ENCODE assay signal across 30 cellular contexts in the genomic region with DNA sequence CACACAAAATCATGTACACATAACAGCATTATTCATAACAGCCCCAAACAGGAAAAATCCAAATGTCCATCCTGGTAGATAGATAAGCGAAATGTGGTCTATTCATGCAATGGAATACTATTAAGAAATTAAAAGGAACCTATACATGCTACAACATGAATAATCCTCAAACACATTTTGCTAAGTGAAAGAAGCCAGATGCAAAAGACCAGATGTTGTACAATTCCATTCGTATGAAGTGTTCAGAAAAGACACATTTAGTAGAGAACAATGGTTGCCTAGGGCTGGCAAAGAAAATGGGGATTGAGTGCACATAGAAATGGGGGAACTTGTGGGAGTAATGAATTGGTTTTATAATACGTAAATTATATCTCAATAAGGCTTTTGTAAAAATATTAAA.
"Had no signal": no experiment of that assay in that cellular context is flagged by ENCODE, and none has a peak within 500 bp of the region (broad histone marks: within the 10 kb centered on the region; RNA-seq: fewer than 3 reads in every experiment).

No MANE protein-coding gene starts in this region.

- DNase-seq: activated B cell treated with CpG ODN at 0.5 μM for 24 hours; activated CD4-positive, alpha-beta memory T cell treated with anti-CD3 and anti-CD28 coated beads, Interleukin-2, amount 10 ng/mL, durations not matched to agents 7 days and 5 days; activated CD4-positive, alpha-beta T cell treated with anti-CD3 and anti-CD28 coated beads for 4 hours; activated CD4-positive, alpha-beta T cell treated with anti-CD3 and anti-CD28 coated beads, Interleukin-2, amount 10 ng/mL, durations not matched to agents 24 days and 14 days; activated CD4-positive, alpha-beta T cell treated with anti-CD3 and anti-CD28 coated beads, Interleukin-2, amount 50 U/mL, for 48 hours; activated CD4-positive, CD25-positive, alpha-beta regulatory T cell treated with anti-CD3 and anti-CD28 coated beads, Interleukin-2, amount 50 U/mL, for 72 hours; activated CD8-positive, alpha-beta memory T cell treated with anti-CD3 and anti-CD28 coated beads for 24 hours; activated CD8-positive, alpha-beta memory T cell treated with anti-CD3 and anti-CD28 coated beads, Interleukin-2, amount 10 ng/mL, durations not matched to agents 7 days and 5 days; activated CD8-positive, alpha-beta memory T cell treated with anti-CD3 and anti-CD28 coated beads, Interleukin-2, amount 50 U/mL, for 48 hours; activated CD8-positive, alpha-beta T cell treated with anti-CD3 and anti-CD28 coated beads, Interleukin-2, amount 10 ng/mL, durations not matched to agents 7 days and 5 days; activated effector memory CD4-positive, alpha-beta T cell treated with Interleukin-2 at 50 U/mL for 16 hours; activated gamma-delta T cell; activated naive CD4-positive, alpha-beta T cell treated with anti-CD3 and anti-CD28 coated beads, Interleukin-2, amount 10 ng/mL, durations not matched to agents 7 days and 5 days; activated naive CD4-positive, alpha-beta T cell treated with Interleukin-2 at 50 U/mL for 16 hours; activated naive CD8-positive, alpha-beta T cell treated with anti-CD3 and anti-CD28 coated beads, Interleukin-2, amount 10 ng/mL, durations not matched to agents 7 days and 5 days; activated naive CD8-positive, alpha-beta T cell treated with anti-CD3 and anti-CD28 coated beads, Interleukin-2, amount 50 U/mL, for 24 hours; activated T-cell treated with anti-CD3 and anti-CD28 coated beads, Interleukin-2, amount 50 U/mL, for 24 hours; activated T-cell treated with anti-CD3 and anti-CD28 coated beads, Interleukin-2, amount 50 U/mL, for 48 hours; amygdala; anterior cingulate cortex; caudate nucleus; cerebellar nuclear complex; SW 1271; T-helper 1 cell; T-helper 2 cell; T-helper 9 cell had no signal

- ATAC-seq: activated CD8-positive, alpha-beta memory T cell treated with anti-CD3 and anti-CD28 coated beads, Interleukin-2, amount 10 ng/mL, durations not matched to agents 7 days and 5 days; activated CD8-positive, alpha-beta T cell treated with anti-CD3 and anti-CD28 coated beads, Interleukin-2, amount 10 ng/mL, durations not matched to agents 7 days and 5 days; activated naive CD8-positive, alpha-beta T cell treated with anti-CD3 and anti-CD28 coated beads, Interleukin-2, amount 50 U/mL, for 24 hours had no signal

- H3K4me3 ChIP-seq: ascending aorta, cardiac muscle cell had no signal

- H3K27ac ChIP-seq: ascending aorta, cardiac muscle cell, VCaP had no signal

- H3K36me3 ChIP-seq: ascending aorta, cardiac muscle cell had no signal

- FAIRE-seq: TTC549 had no signal

- H3K27me3 ChIP-seq: ascending aorta, cardiac muscle cell had no signal
